In the genomic region with DNA sequence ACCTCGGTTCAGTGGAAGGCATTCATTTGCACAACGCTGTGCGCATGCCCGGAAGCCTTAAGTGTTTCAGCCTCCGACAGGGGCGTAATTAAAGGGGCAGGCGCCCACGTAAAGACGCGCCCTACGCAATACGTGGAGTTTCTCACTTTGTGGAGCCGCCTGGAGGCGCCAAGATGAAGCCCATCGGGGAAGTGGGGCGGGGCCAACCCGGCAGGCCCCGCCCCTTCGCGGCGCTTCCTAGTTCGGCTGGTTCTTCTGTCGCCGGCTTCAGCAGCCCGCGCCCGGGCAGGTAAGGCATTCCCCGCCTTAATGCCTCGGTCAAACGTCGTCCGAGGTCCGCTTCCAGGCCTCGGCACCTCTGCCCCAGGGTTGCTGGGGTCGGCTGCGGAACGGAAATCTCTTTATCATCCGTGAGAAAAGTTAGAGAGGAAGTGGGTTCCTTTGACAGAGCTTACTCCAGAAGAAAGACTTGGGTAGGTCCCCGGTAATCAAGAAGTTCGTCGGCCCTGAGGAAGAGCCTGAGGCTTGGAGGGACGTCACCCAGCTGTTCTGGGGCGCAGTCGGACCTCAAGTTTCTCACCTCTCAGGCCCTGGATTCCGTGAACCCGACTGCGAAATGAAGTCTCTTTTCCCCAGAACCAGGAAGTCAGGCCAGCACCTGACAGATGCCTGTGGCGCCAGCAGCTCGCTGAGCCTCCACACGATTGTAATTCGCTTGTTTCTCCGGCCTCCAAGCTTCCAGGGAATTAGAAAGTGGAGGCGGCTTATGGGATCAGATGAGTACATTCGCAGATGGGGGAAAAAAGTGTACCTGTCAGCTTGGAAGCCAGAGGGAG, we compare ENCODE assay signal across 1 cellular context.
TF ChIP-seq lines count a peak whose summit lies in the region.

Gene IRAK4, plus strand, starts transcription at position 224 of the 836 bp plus-strand sequence. CDS start 9,161 bp downstream, outside the sequence.
Gene PUS7L, minus strand, starts transcription at position 63 of the 836 bp plus-strand sequence. CDS start 3,545 bp downstream, outside the sequence.

TF ChIP-seq in HepG2, 621 proteins besides CTCF, POLR2A, EP300 and RAD21 (continued from another document and continues in another):
- TF ChIP-seq, protein P1, sequence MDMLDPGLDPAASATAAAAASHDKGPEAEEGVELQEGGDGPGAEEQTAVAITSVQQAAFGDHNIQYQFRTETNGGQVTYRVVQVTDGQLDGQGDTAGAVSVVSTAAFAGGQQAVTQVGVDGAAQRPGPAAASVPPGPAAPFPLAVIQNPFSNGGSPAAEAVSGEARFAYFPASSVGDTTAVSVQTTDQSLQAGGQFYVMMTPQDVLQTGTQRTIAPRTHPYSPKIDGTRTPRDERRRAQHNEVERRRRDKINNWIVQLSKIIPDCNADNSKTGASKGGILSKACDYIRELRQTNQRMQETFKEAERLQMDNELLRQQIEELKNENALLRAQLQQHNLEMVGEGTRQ (IDR thresholded peaks at IDR 0.05; ENCODE audit: low read depth, low read length) = no peak
- TF ChIP-seq, protein P1 (CRISPR knock-in tag; IDR thresholded peaks at IDR 0.05; ENCODE audit: borderline replicate concordance) = no peak
- peak; percentile 17; the same call in 1 of the 2 replicates for TF ChIP-seq ZNF33A (CRISPR knock-in tag; IDR thresholded peaks at IDR 0.05; ENCODE audit: borderline replicate concordance)
- TF ChIP-seq CEBPZ (IDR thresholded peaks at IDR 0.05; ENCODE audit: low read length) = no peak
- peak; percentile 32; the same call in 1 of the 2 replicates for TF ChIP-seq SALL2 (CRISPR knock-in tag; IDR thresholded peaks at IDR 0.05)
- no peak for TF ChIP-seq PHB2 (IDR thresholded peaks at IDR 0.05; ENCODE audit: partially characterized antibody)
- no peak for TF ChIP-seq MXD4 (CRISPR knock-in tag; IDR thresholded peaks at IDR 0.05)
- no peak for TF ChIP-seq ARID5B (CRISPR knock-in tag; IDR thresholded peaks at IDR 0.05)
- peak; percentile 67; the same call in 1 of the 2 replicates for TF ChIP-seq THAP9 (CRISPR knock-in tag; IDR thresholded peaks at IDR 0.05; ENCODE audit: borderline replicate concordance)
- no peak for TF ChIP-seq SMAD9 (CRISPR knock-in tag; IDR thresholded peaks at IDR 0.05)
- no peak for TF ChIP-seq PAWR (CRISPR knock-in tag; IDR thresholded peaks at IDR 0.05; ENCODE audit: borderline replicate concordance)
- no peak; the same call in 1 of the 2 replicates for TF ChIP-seq CCDC6 (CRISPR knock-in tag; IDR thresholded peaks at IDR 0.05)
- TF ChIP-seq ZSCAN20 (CRISPR knock-in tag; IDR thresholded peaks at IDR 0.05; ENCODE audit: borderline replicate concordance) = peak; percentile 61; the same call in 1 of the 2 replicates
- TF ChIP-seq PRDM4 (CRISPR knock-in tag; IDR thresholded peaks at IDR 0.05; ENCODE audit: borderline replicate concordance) = no peak
- peak; percentile 74 for TF ChIP-seq CEBPB (IDR thresholded peaks at IDR 0.05; ENCODE audit: borderline replicate concordance, low read depth, low read length)
- peak; percentile 49 for TF ChIP-seq TAF1 (CRISPR knock-in tag; IDR thresholded peaks at IDR 0.05)
- TF ChIP-seq NR1H2 (CRISPR knock-in tag; IDR thresholded peaks at IDR 0.05; ENCODE audit: borderline replicate concordance, low read depth) = no peak
- TF ChIP-seq ZNF773 (CRISPR knock-in tag; IDR thresholded peaks at IDR 0.05; ENCODE audit: borderline replicate concordance) = no peak
- TF ChIP-seq ZFP36L2 (CRISPR knock-in tag; IDR thresholded peaks at IDR 0.05) = no peak
- peak; percentile 46; the same call in 1 of the 2 replicates for TF ChIP-seq SIN3A (IDR thresholded peaks at IDR 0.05; ENCODE audit: borderline replicate concordance, low read depth, low read length)
- no peak for TF ChIP-seq HDAC6 (IDR thresholded peaks at IDR 0.05; ENCODE audit: low read depth, low read length)
- no peak for TF ChIP-seq KLF15 (CRISPR knock-in tag; IDR thresholded peaks at IDR 0.05; ENCODE audit: borderline replicate concordance)
- no peak; the same call in 1 of the 2 replicates for TF ChIP-seq HBP1 (CRISPR knock-in tag; IDR thresholded peaks at IDR 0.05; ENCODE audit: low read depth)
- no peak for TF ChIP-seq ZBTB20 (CRISPR knock-in tag; IDR thresholded peaks at IDR 0.05; ENCODE audit: borderline replicate concordance, low read depth)
- TF ChIP-seq POGK (CRISPR knock-in tag; conservative IDR thresholded peaks at IDR 0.05) = no peak; the same call in 1 of the 2 replicates
- no peak for TF ChIP-seq SP2 (CRISPR knock-in tag; IDR thresholded peaks at IDR 0.05)
- peak; percentile 78 for TF ChIP-seq THAP11 (CRISPR knock-in tag; IDR thresholded peaks at IDR 0.05)
- no peak for TF ChIP-seq TP53 (CRISPR knock-in tag; conservative IDR thresholded peaks at IDR 0.05)
- TF ChIP-seq SIN3B (IDR thresholded peaks at IDR 0.05; ENCODE audit: low read length) = no peak
- TF ChIP-seq CBX2 (IDR thresholded peaks at IDR 0.05; ENCODE audit: low read depth, low read length) = no peak
- no peak for TF ChIP-seq CBX2 (CRISPR knock-in tag; IDR thresholded peaks at IDR 0.05; ENCODE audit: low read depth)
- TF ChIP-seq, protein P2, sequence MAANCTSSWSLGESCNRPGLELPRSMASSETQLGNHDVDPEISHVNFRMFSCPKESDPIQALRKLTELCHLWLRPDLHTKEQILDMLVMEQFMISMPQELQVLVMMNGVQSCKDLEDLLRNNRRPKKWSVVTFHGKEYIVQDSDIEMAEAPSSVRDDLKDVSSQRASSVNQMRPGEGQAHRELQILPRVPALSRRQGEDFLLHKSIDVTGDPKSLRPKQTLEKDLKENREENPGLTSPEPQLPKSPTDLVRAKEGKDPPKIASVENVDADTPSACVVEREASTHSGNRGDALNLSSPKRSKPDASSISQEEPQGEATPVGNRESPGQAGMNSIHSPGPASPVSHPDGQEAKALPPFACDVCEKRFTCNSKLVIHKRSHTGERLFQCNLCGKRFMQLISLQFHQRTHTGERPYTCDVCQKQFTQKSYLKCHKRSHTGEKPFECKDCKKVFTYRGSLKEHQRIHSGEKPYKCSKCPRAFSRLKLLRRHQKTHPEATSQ (CRISPR knock-in tag; IDR thresholded peaks at IDR 0.05; ENCODE audit: borderline replicate concordance) = no peak
- no peak for TF ChIP-seq MAFG (CRISPR knock-in tag; IDR thresholded peaks at IDR 0.05)
- no peak; the same call in 1 of the 2 replicates for TF ChIP-seq AHR (CRISPR knock-in tag; IDR thresholded peaks at IDR 0.05)
